In genomic region chr3:190261740-190262139, GRCh38 we compare ENCODE assay signal across 34 cellular contexts.
DNase-seq lines count a peak whose midpoint lies in the region; ATAC-seq and TF ChIP-seq lines count a peak whose summit lies in the region.
"Had no signal": no experiment of that assay in that cellular context is flagged by ENCODE, and none has a peak within 500 bp of the region (broad histone marks: within the 10 kb centered on the region; RNA-seq: fewer than 3 reads in every experiment).

No MANE protein-coding gene starts in this region.

- H3K4me3 Mint-ChIP-seq in GM23338: no peak overlapping the region
- H3K4me3 Mint-ChIP-seq in stimulated activated effector memory CD8-positive, alpha-beta T cell treated with anti-CD3 and anti-CD28 coated beads, Interleukin-12 subunit alpha, Interleukin-12 subunit beta, amount 100 ng/mL, for 72 hours: no peak overlapping the region
- H3K4me3 Mint-ChIP-seq: activated CD8-positive, alpha-beta T cell treated with anti-CD3 and anti-CD28 coated beads for 36 hours; activated T-helper 17 cell treated with anti-CD3 and anti-CD28 coated beads, Interleukin-2, amount 50 U/mL, for 72 hours; T-helper 2 cell treated with Interferon-gamma antibody and Interleukin-4, amounts not matched to agents 5 μg/mL and 100 μg/mL, for 36 hours had no signal

- no peaks in the 10 kb centered on the region for H4K20me1 ChIP-seq in GM23338 (replicated peaks; ENCODE audit: insufficient read depth)

- H3K4me1 Mint-ChIP-seq in GM23338: peaks cover 15% of the 10 kb centered on the region; the same call in 2 of the 3 replicates
- H3K4me1 Mint-ChIP-seq in stimulated activated effector memory CD8-positive, alpha-beta T cell treated with anti-CD3 and anti-CD28 coated beads, Interleukin-12 subunit alpha, Interleukin-12 subunit beta, amount 100 ng/mL, for 72 hours: no peaks in the 10 kb centered on the region
- H3K4me1 Mint-ChIP-seq: activated T-helper 17 cell treated with anti-CD3 and anti-CD28 coated beads, Interleukin-2, amount 50 U/mL, for 72 hours had no signal

- H3K27me3 Mint-ChIP-seq in GM23338 (ENCODE audit: insufficient read depth, low read depth, poor library complexity): no peaks in the 10 kb centered on the region
- H3K27me3 Mint-ChIP-seq: progenitor cell of endocrine pancreas had no signal

- H3K79me2 ChIP-seq in GM23338 (replicated peaks; ENCODE audit: insufficient read depth): no peaks in the 10 kb centered on the region

- TF ChIP-seq CTCF in GM23338 (conservative IDR thresholded peaks at IDR 0.05; ENCODE audit: low read depth in 2 of 2) (no peak), foreskin keratinocyte (conservative IDR thresholded peaks at IDR 0.05) (no peak), Peyer's patch (IDR thresholded peaks at IDR 0.05) (no peak)

- peaks cover 5% of the 10 kb centered on the region; the same call in 1 of the 2 replicates for H3K9me2 ChIP-seq in GM23338 (ENCODE audit: insufficient read depth)

- no peak overlapping the region for H3K27ac Mint-ChIP-seq in GM23338
- H3K27ac Mint-ChIP-seq in stimulated activated effector memory CD8-positive, alpha-beta T cell treated with anti-CD3 and anti-CD28 coated beads, Interleukin-12 subunit alpha, Interleukin-12 subunit beta, amount 100 ng/mL, for 72 hours: no peak overlapping the region
- H3K27ac Mint-ChIP-seq: activated CD8-positive, alpha-beta T cell treated with anti-CD3 and anti-CD28 coated beads for 36 hours; activated T-helper 17 cell treated with anti-CD3 and anti-CD28 coated beads, Interleukin-2, amount 50 U/mL, for 72 hours; progenitor cell of endocrine pancreas; T-helper 2 cell treated with Interferon-gamma antibody and Interleukin-4, amounts not matched to agents 5 μg/mL and 100 μg/mL, for 36 hours had no signal

- H3K4me2 ChIP-seq in GM23338: no peak overlapping the region

- H3K36me3 ChIP-seq in GM23338 (ENCODE audit: insufficient read depth) (no peaks in the 10 kb centered on the region), Peyer's patch (no peaks in the 10 kb centered on the region)
- H3K36me3 ChIP-seq: cardiac muscle cell, esophagus squamous epithelium, heart left ventricle, uterus had no signal

- no peak for TF ChIP-seq POLR2A in Peyer's patch (IDR thresholded peaks at IDR 0.05)

- H3K27me3 ChIP-seq in GM23338 (ENCODE audit: insufficient read depth): no peaks in the 10 kb centered on the region
- H3K27me3 ChIP-seq in foreskin keratinocyte: no peaks in the 10 kb centered on the region
- H3K27me3 ChIP-seq in Peyer's patch: no peaks in the 10 kb centered on the region
- H3K27me3 ChIP-seq: cardiac muscle cell, esophagus squamous epithelium, heart left ventricle, uterus had no signal

- peak overlapping the region; percentile 45; the same call in 1 of the 2 replicates for H2AFZ ChIP-seq in GM23338

- H3K27ac ChIP-seq in GM23338 (ENCODE audit: low read depth) (no peak overlapping the region), foreskin keratinocyte (peak overlapping the region; percentile 74), Peyer's patch (no peak overlapping the region)
- H3K27ac ChIP-seq: cardiac muscle cell had no signal

- H3K36me3 Mint-ChIP-seq in GM23338 (ENCODE audit: low read depth): no peaks in the 10 kb centered on the region
- no peaks in the 10 kb centered on the region for H3K36me3 Mint-ChIP-seq in stimulated activated effector memory CD8-positive, alpha-beta T cell treated with anti-CD3 and anti-CD28 coated beads, Interleukin-12 subunit alpha, Interleukin-12 subunit beta, amount 100 ng/mL, for 72 hours

- no peak for DNase-seq in GM23338 (ENCODE audit: low spot score)
- peak; percentile 34 for DNase-seq in amniotic epithelial cell (ENCODE audit: low read depth)
- DNase-seq in foreskin keratinocyte: peak; percentile 56 to 78
- DNase-seq in non-pigmented ciliary epithelial cell (ENCODE audit: low read depth): peak; percentile 30
- DNase-seq in DMS 273 treated with DMSO at 0.1 percent for 48 hours (lab: John Stamatoyannopoulos, UW): no peak
- DNase-seq in Peyer's patch: no peak
- no peak for DNase-seq in inferior parietal cortex (ENCODE audit: extremely low spot score)
- no peak for DNase-seq in stimulated activated effector memory CD8-positive, alpha-beta T cell treated with anti-CD3 and anti-CD28 coated beads, Interleukin-12 subunit alpha, Interleukin-12 subunit beta, amount 100 ng/mL, for 72 hours (ENCODE audit: low spot score in 2 of 2)
- DNase-seq: 8988T; activated CD4-positive, alpha-beta T cell treated with anti-CD3 and anti-CD28 coated beads for 1 hour; activated CD8-positive, alpha-beta T cell treated with anti-CD3 and anti-CD28 coated beads for 36 hours; activated naive CD4-positive, alpha-beta T cell treated with anti-CD3 and anti-CD28 coated beads, Interleukin-2, amount 50 U/mL, for 16 hours; amygdala; C1 segment of cervical spinal cord; COR-L47; DMS79 treated with DMSO at 0.1 percent for 48 hours; esophagus squamous epithelium; foreskin melanocyte; GDM1; HCEC 1CT; heart left ventricle; left colon; NCI-H1417 treated with DMSO at 0.1 percent for 48 hours; NCI-H2081 treated with DMSO at 0.1 percent for 48 hours; NCI-H2227 treated with DMSO at 0.1 percent for 48 hours; NCI-H526 treated with DMSO at 0.1 percent for 48 hours; NK-92 treated with Interleukin-12 subunit alpha and Interleukin-12 subunit beta, amount 100 ng/mL, for 24 hours; PC-3; stimulated activated naive CD4-positive, alpha-beta T cell treated with Interleukin-2 at 50 U/mL for 16 hours; uterus had no signal

- no peaks in the 10 kb centered on the region for H3F3A ChIP-seq in GM23338 (replicated peaks; ENCODE audit: low read depth)

- H3K4me3 ChIP-seq in GM23338: no peak overlapping the region
- H3K4me3 ChIP-seq in Peyer's patch: no peak overlapping the region
- H3K4me3 ChIP-seq: cardiac muscle cell, esophagus squamous epithelium, heart left ventricle, uterus had no signal

- no peaks in the 10 kb centered on the region for H3K9me3 ChIP-seq in Peyer's patch
- H3K9me3 ChIP-seq: esophagus squamous epithelium, heart left ventricle, uterus had no signal

- H3K9me3 Mint-ChIP-seq in GM23338: no peaks in the 10 kb centered on the region
- H3K9me3 Mint-ChIP-seq in stimulated activated effector memory CD8-positive, alpha-beta T cell treated with anti-CD3 and anti-CD28 coated beads, Interleukin-12 subunit alpha, Interleukin-12 subunit beta, amount 100 ng/mL, for 72 hours: peaks cover 2% of the 10 kb centered on the region
- H3K9me3 Mint-ChIP-seq: activated CD8-positive, alpha-beta T cell treated with anti-CD3 and anti-CD28 coated beads for 36 hours; activated T-helper 17 cell treated with anti-CD3 and anti-CD28 coated beads, Interleukin-2, amount 50 U/mL, for 72 hours; T-helper 2 cell treated with Interferon-gamma antibody and Interleukin-4, amounts not matched to agents 5 μg/mL and 100 μg/mL, for 36 hours had no signal

- H3K4me1 ChIP-seq in GM23338 (ENCODE audit: insufficient read depth): no peaks in the 10 kb centered on the region
- peaks cover 18% of the 10 kb centered on the region for H3K4me1 ChIP-seq in foreskin keratinocyte
- no peaks in the 10 kb centered on the region for H3K4me1 ChIP-seq in Peyer's patch
- H3K4me1 ChIP-seq: uterus had no signal

- ATAC-seq in GM23338 (no peak), foreskin keratinocyte (peak; percentile 13)
- ATAC-seq in stimulated activated effector memory CD8-positive, alpha-beta T cell treated with anti-CD3 and anti-CD28 coated beads, Interleukin-12 subunit alpha, Interleukin-12 subunit beta, amount 100 ng/mL, for 72 hours: no peak
- ATAC-seq: activated CD8-positive, alpha-beta T cell treated with anti-CD3 and anti-CD28 coated beads for 36 hours; activated T-helper 17 cell treated with anti-CD3 and anti-CD28 coated beads, Interleukin-2, amount 50 U/mL, for 72 hours; left colon; PC-3 had no signal

TF ChIP-seq in GM23338, 12 proteins besides CTCF, POLR2A, EP300 and RAD21 (continues in another document):
- no peak for TF ChIP-seq ZNF114 (CRISPR knock-in tag; IDR thresholded peaks at IDR 0.05)
- TF ChIP-seq ETS1 (IDR thresholded peaks at IDR 0.05): no peak
- no peak for TF ChIP-seq JUNB (IDR thresholded peaks at IDR 0.05; ENCODE audit: unreplicated experiment)
- no peak for TF ChIP-seq NANOG (IDR thresholded peaks at IDR 0.05; ENCODE audit: borderline replicate concordance)
- no peak for TF ChIP-seq EZH2 (IDR thresholded peaks at IDR 0.05; ENCODE audit: low read depth, unreplicated experiment)
- TF ChIP-seq EZH2phosphoT487 (IDR thresholded peaks at IDR 0.05; ENCODE audit: unreplicated experiment): no peak
- TF ChIP-seq POLR2AphosphoS5 (IDR thresholded peaks at IDR 0.05; ENCODE audit: low read depth): no peak
- no peak for TF ChIP-seq STAT1 (IDR thresholded peaks at IDR 0.05; ENCODE audit: unreplicated experiment)

Comparison
In these comparisons a context has a peak if more than half of its experiments do, and no peak if none do; other contexts are left out.
1. DNase-seq: peak in amniotic epithelial cell (single experiment), foreskin keratinocyte (2 of 2) and non-pigmented ciliary epithelial cell (single experiment); none in GM23338 (single experiment), DMS 273 treated with DMSO at 0.1 percent for 48 hours (single experiment), Peyer's patch (0 of 3), inferior parietal cortex (single experiment) and stimulated activated effector memory CD8-positive, alpha-beta T cell treated with anti-CD3 and anti-CD28 coated beads, Interleukin-12 subunit alpha, Interleukin-12 subunit beta, amount 100 ng/mL, for 72 hours (0 of 2).